20 cellular contexts compared by ENCODE assay signal in genomic region chr12:84131076-84131475, GRCh38.
A peak's percentile ranks its signal among the peaks of the same experiment; 100 is the strongest.
DNase-seq lines count a peak whose midpoint lies in the region; ATAC-seq, FAIRE-seq and TF ChIP-seq lines count a peak whose summit lies in the region.
"Had no signal": no experiment of that assay in that cellular context is flagged by ENCODE, and none has a peak within 500 bp of the region (broad histone marks: within the 10 kb centered on the region; RNA-seq: fewer than 3 reads in every experiment).

No MANE protein-coding gene starts in this region.

- no peak overlapping the region for H3K4me3 ChIP-seq in IMR-90 (ENCODE audit: insufficient read depth, low read depth, low read length)
- H3K4me3 ChIP-seq: pancreas, skin epidermis, thoracic aorta had no signal

- WGBS in IMR-90 (ENCODE audit: extremely low coverage in 2 of 2, insufficient read length in 1 of 2), 2 experiments, result no CpG with 5 or more reads among the region's 2 CpGs

- no peak overlapping the region for H2AK5ac ChIP-seq in IMR-90 (ENCODE audit: low read depth, low read length)

- peaks cover 2% of the 10 kb centered on the region; the same call in 1 of the 2 replicates for H3K4me1 ChIP-seq in IMR-90 (ENCODE audit: control insufficient read depth, insufficient read depth, low read length)
- H3K4me1 ChIP-seq: pancreas had no signal

- no peaks in the 10 kb centered on the region for H3K36me3 ChIP-seq in IMR-90 (ENCODE audit: control insufficient read depth, insufficient read depth, low read length)
- H3K36me3 ChIP-seq: pancreas, thoracic aorta had no signal

- H2BK15ac ChIP-seq in IMR-90 (ENCODE audit: low read depth, low read length), result no peak overlapping the region

- 0 out of 2 replicates have a peak overlapping the region, but pooled peaks have one; percentile 80 for H2BK120ac ChIP-seq in IMR-90 (ENCODE audit: low read depth, low read length)

- no peak overlapping the region for H3K14ac ChIP-seq in IMR-90 (replicated peaks; ENCODE audit: low read depth, low read length)

- H2AK9ac ChIP-seq in IMR-90 (replicated peaks; ENCODE audit: low read depth, low read length, poor library complexity), result no peak overlapping the region

- no peaks in the 10 kb centered on the region for H3K27me3 ChIP-seq in IMR-90 (ENCODE audit: control insufficient read depth, insufficient read depth, low read length)
- H3K27me3 ChIP-seq: pancreas had no signal

- H2AFZ ChIP-seq in IMR-90 (replicated peaks; ENCODE audit: low read length, poor library complexity), result no peak overlapping the region

- H4K20me1 ChIP-seq in IMR-90 (ENCODE audit: insufficient read depth, low read length), result no peaks in the 10 kb centered on the region

- no peaks in the 10 kb centered on the region for H3K9me3 ChIP-seq in IMR-90 (ENCODE audit: control insufficient read depth, insufficient read depth, low read length)
- H3K9me3 ChIP-seq: pancreas, thoracic aorta had no signal

- dilution Hi-C loops in IMR-90 (cut with HindIII; ENCODE audit: low sequenced_read_pairs, unreplicated experiment), result no loop called here

- peak overlapping the region; percentile 50; the same call in 1 of the 2 replicates for H3K18ac ChIP-seq in IMR-90 (ENCODE audit: low read depth, low read length)

- POLR2A ChIA-PET in IMR-90 (lab: Charles Lee; ENCODE audit: unreplicated experiment), result no interaction called here

- no peak overlapping the region for H4K91ac ChIP-seq in IMR-90 (ENCODE audit: insufficient read depth, low read depth, low read length)

- H4K5ac ChIP-seq in IMR-90 (ENCODE audit: low read depth, low read length), result no peak overlapping the region

- TF ChIP-seq POLR2A in IMR-90 (IDR thresholded peaks at IDR 0.05; ENCODE audit: low read depth, low read length), result no peak

- no peaks in the 10 kb centered on the region for H3K79me1 ChIP-seq in IMR-90 (ENCODE audit: low read depth in 1 of 2, low read length in 2 of 2)

- intact Hi-C loops in IMR-90 (cut with micrococcal nuclease), result loop anchor here (5.0 kb wide), 1 partner anchor 246 kb away; no protein-coding TSS in a partner anchor
- intact Hi-C loops in posterior vena cava (cut with DNase I), result no loop called here

- no peak overlapping the region for H3K23ac ChIP-seq in IMR-90 (ENCODE audit: low read depth, low read length)

- in situ Hi-C loops in IMR-90 (cut with MboI; ENCODE audit: low sequenced_read_pairs), result no loop called here

- H3K27ac ChIP-seq in IMR-90 (ENCODE audit: insufficient read depth, low read length), result no peak overlapping the region
- H3K27ac ChIP-seq: pancreas, skin epidermis, thoracic aorta had no signal

- no TSS peak for BruUV-seq in IMR-90 (replicated peaks; lab: Mats Ljungman, UMichigan)

- peak; percentile 92 for ATAC-seq in IMR-90 (ENCODE audit: low read depth)
- ATAC-seq in HG02588 (IDR thresholded peaks at IDR 0.05; ENCODE audit: unreplicated experiment), result no peak
- ATAC-seq: CD8-positive, alpha-beta T cell; effector memory CD8-positive, alpha-beta T cell; pancreas had no signal

- H3K56ac ChIP-seq in IMR-90 (ENCODE audit: extremely low read depth, insufficient read depth, low read length), result peak overlapping the region; percentile 43; the same call in 1 of the 2 replicates

- DNase-seq in EH (ENCODE audit: low read depth), result peak; percentile 68
- peak; percentile 83 for DNase-seq in IMR-90
- peak; percentile 37 for DNase-seq in brain pericyte (ENCODE audit: low read depth, low spot score)
- DNase-seq in non-pigmented ciliary epithelial cell (ENCODE audit: low read depth), result peak; percentile 62
- no peak for DNase-seq in HTR-8/SVneo (ENCODE audit: insufficient read length, low spot score)
- no peak for DNase-seq in posterior vena cava (ENCODE audit: low spot score)
- DNase-seq: activated naive CD4-positive, alpha-beta T cell treated with anti-CD3 and anti-CD28 coated beads, Interleukin-2, amount 50 U/mL, for 16 hours; activated T-cell treated with anti-CD3 and anti-CD28 coated beads for 4 hours; CD8-positive, alpha-beta T cell; central memory CD4-positive, alpha-beta T cell; effector memory CD8-positive, alpha-beta T cell; NCI-H146; pancreas; SIG-M5; T1000 had no signal

- H3K4ac ChIP-seq in IMR-90 (ENCODE audit: low read depth, low read length), result peak overlapping the region; percentile 45; the same call in 1 of the 2 replicates

- no peak for TF ChIP-seq RAD21 in IMR-90 (IDR thresholded peaks at IDR 0.05; ENCODE audit: low read length)

- no peak for FAIRE-seq in HTR-8/SVneo (lab: Jason Lieb, UNC)
- FAIRE-seq: GM12891, H1 had no signal

- no peaks in the 10 kb centered on the region; the same call in 1 of the 2 replicates for H3K9me1 ChIP-seq in IMR-90 (ENCODE audit: insufficient read depth, low read length)

- H2BK5ac ChIP-seq in IMR-90 (ENCODE audit: low read depth, low read length, poor library complexity, severe bottlenecking), result peak overlapping the region; percentile 87

- no peak for TF ChIP-seq CTCF in IMR-90 (conservative IDR thresholded peaks at IDR 0.05; ENCODE audit: low read depth, low read length)

- H3K4me2 ChIP-seq in IMR-90 (ENCODE audit: low read depth, low read length), result peak overlapping the region; percentile 59; the same call in 1 of the 2 replicates

- CTCF ChIA-PET in IMR-90 (lab: Yijun Ruan, JAX), result interaction anchor here (0.5 kb wide), 1 partner anchor 48 kb away, joined by 3 read pairs; no protein-coding TSS in a partner anchor

- H2BK20ac ChIP-seq in IMR-90 (ENCODE audit: low read depth, low read length), result 0 out of 2 replicates have a peak overlapping the region, but pooled peaks have one; percentile 80

- peak overlapping the region in 1 of 2 experiments; percentile 11; a peak in 1 of 4 replicates for H4K8ac ChIP-seq in IMR-90 (ENCODE audit: low read depth in 2 of 2, low read length in 2 of 2)

- no peak overlapping the region for H3K9ac ChIP-seq in IMR-90 (ENCODE audit: low read depth, low read length)

TF ChIP-seq in IMR-90, 13 proteins besides CTCF, POLR2A, EP300 and RAD21:
- TF ChIP-seq SMC3 (IDR thresholded peaks at IDR 0.05; ENCODE audit: low read depth, low read length) (no peak), CEBPB (IDR thresholded peaks at IDR 0.05; ENCODE audit: low read depth, low read length) (peak; percentile 43; the same call in 1 of the 2 replicates)
TF ChIP-seq in IMR-90: peak in this region for 1.

Comparison
In these comparisons a context has a peak if more than half of its experiments do, and no peak if none do; other contexts are left out.
1. DNase-seq: peak in EH (single experiment), IMR-90 (single experiment), brain pericyte (single experiment) and non-pigmented ciliary epithelial cell (single experiment); none in HTR-8/SVneo (single experiment) and posterior vena cava (single experiment).